1 cellular context compared by ENCODE assay signal in genomic region chr10:24737001-24737400, GRCh38.
TF ChIP-seq lines count a peak whose summit lies in the region.

No MANE protein-coding gene starts in this region.

TF ChIP-seq in K562, 482 proteins besides CTCF, POLR2A, EP300 and RAD21 (continued from another document):
- TF ChIP-seq, protein P1, sequence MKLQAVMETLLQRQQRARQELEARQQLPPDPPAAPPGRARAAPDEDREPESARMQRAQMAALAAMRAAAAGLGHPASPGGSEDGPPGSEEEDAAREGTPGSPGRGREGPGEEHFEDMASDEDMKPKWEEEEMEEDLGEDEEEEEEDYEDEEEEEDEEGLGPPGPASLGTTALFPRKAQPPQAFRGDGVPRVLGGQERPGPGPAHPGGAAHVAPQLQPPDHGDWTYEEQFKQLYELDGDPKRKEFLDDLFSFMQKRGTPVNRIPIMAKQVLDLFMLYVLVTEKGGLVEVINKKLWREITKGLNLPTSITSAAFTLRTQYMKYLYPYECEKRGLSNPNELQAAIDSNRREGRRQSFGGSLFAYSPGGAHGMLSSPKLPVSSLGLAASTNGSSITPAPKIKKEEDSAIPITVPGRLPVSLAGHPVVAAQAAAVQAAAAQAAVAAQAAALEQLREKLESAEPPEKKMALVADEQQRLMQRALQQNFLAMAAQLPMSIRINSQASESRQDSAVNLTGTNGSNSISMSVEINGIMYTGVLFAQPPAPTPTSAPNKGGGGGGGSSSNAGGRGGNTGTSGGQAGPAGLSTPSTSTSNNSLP (IDR thresholded peaks at IDR 0.05; ENCODE audit: borderline replicate concordance, low read depth, low read length): no peak
- no peak for TF ChIP-seq FOXM1 (IDR thresholded peaks at IDR 0.05; ENCODE audit: low read depth)
- no peak for TF ChIP-seq FOXM1 (CRISPR knock-in tag; IDR thresholded peaks at IDR 0.05; ENCODE audit: low read depth)
- no peak for TF ChIP-seq CREB3 (tag; conservative IDR thresholded peaks at IDR 0.05; ENCODE audit: low read depth)
- no peak for TF ChIP-seq ZSCAN29 (IDR thresholded peaks at IDR 0.05)
- no peak for TF ChIP-seq ZNF699 (CRISPR knock-in tag; IDR thresholded peaks at IDR 0.05; ENCODE audit: insufficient replicate concordance)
- no peak for TF ChIP-seq PHB (CRISPR knock-in tag; IDR thresholded peaks at IDR 0.05)
- no peak for TF ChIP-seq STAT5A (IDR thresholded peaks at IDR 0.05; ENCODE audit: borderline replicate concordance, low read length)
- TF ChIP-seq ELF1 (tag; IDR thresholded peaks at IDR 0.05): no peak
- TF ChIP-seq ZFP36 (IDR thresholded peaks at IDR 0.05; ENCODE audit: low read depth, low read length, partially characterized antibody): no peak
- TF ChIP-seq TRIM24 (IDR thresholded peaks at IDR 0.05): no peak
- no peak for TF ChIP-seq ZNF586 (CRISPR knock-in tag; conservative IDR thresholded peaks at IDR 0.05)
